In genomic region chr1:113434081-113434873, GRCh38 we compare ENCODE assay signal across 1 cellular context.
TF ChIP-seq lines count a peak whose summit lies in the region.

No MANE protein-coding gene starts in this region.

TF ChIP-seq in HepG2, 621 proteins besides CTCF, POLR2A, EP300 and RAD21 (continued from another document and continues in another):
- TF ChIP-seq CERS6 (CRISPR knock-in tag; IDR thresholded peaks at IDR 0.05) = no peak
- peak; percentile 22; the same call in 1 of the 2 replicates for TF ChIP-seq ZNF652 (CRISPR knock-in tag; IDR thresholded peaks at IDR 0.05; ENCODE audit: borderline replicate concordance, low read depth)
- TF ChIP-seq PBX3 (CRISPR knock-in tag; IDR thresholded peaks at IDR 0.05; ENCODE audit: borderline replicate concordance) = no peak
- peak; percentile 93 for TF ChIP-seq ZMYM3 (CRISPR knock-in tag; IDR thresholded peaks at IDR 0.05)
- TF ChIP-seq ZNF292 (CRISPR knock-in tag; IDR thresholded peaks at IDR 0.05; ENCODE audit: borderline replicate concordance, low read depth) = no peak
- TF ChIP-seq ZMYM2 (CRISPR knock-in tag; IDR thresholded peaks at IDR 0.05) = peak; percentile 95
- no peak for TF ChIP-seq ZNF282 (IDR thresholded peaks at IDR 0.05; ENCODE audit: partially characterized antibody)
- TF ChIP-seq ZNF510 (CRISPR knock-in tag; IDR thresholded peaks at IDR 0.05; ENCODE audit: low read depth) = no peak
- peak; percentile 93 for TF ChIP-seq POGZ (CRISPR knock-in tag; IDR thresholded peaks at IDR 0.05)
- peak; percentile 81 for TF ChIP-seq SALL1 (CRISPR knock-in tag; IDR thresholded peaks at IDR 0.05)
- no peak for TF ChIP-seq SYNCRIP (IDR thresholded peaks at IDR 0.05; ENCODE audit: insufficient read depth, low read depth, low read length)
- no peak for TF ChIP-seq TIGD3 (CRISPR knock-in tag; IDR thresholded peaks at IDR 0.05; ENCODE audit: borderline replicate concordance)
- TF ChIP-seq NFE2L1 (CRISPR knock-in tag; IDR thresholded peaks at IDR 0.05; ENCODE audit: borderline replicate concordance) = no peak
- peak; percentile 43; the same call in 1 of the 2 replicates for TF ChIP-seq AHDC1 (CRISPR knock-in tag; IDR thresholded peaks at IDR 0.05; ENCODE audit: borderline replicate concordance)
- no peak for TF ChIP-seq ZNF556 (CRISPR knock-in tag; IDR thresholded peaks at IDR 0.05; ENCODE audit: borderline replicate concordance)
- no peak for TF ChIP-seq ZNF432 (CRISPR knock-in tag; IDR thresholded peaks at IDR 0.05; ENCODE audit: borderline replicate concordance)
- 0 out of 2 replicates have a peak, but pooled peaks have one; percentile 31 for TF ChIP-seq ARID3A (IDR thresholded peaks at IDR 0.05; ENCODE audit: low read depth, low read length)
- TF ChIP-seq FOXK1 (CRISPR knock-in tag; IDR thresholded peaks at IDR 0.05; ENCODE audit: borderline replicate concordance, low read depth) = peak; percentile 74
- TF ChIP-seq THRA (CRISPR knock-in tag; IDR thresholded peaks at IDR 0.05; ENCODE audit: borderline replicate concordance) = peak; percentile 34; the same call in 1 of the 2 replicates
- peak; percentile 94 for TF ChIP-seq HNF1B (CRISPR knock-in tag; IDR thresholded peaks at IDR 0.05)
- 0 out of 2 replicates have a peak, but pooled peaks have one; percentile 43 for TF ChIP-seq ZNF124 (CRISPR knock-in tag; IDR thresholded peaks at IDR 0.05)
- TF ChIP-seq DBP (CRISPR knock-in tag; IDR thresholded peaks at IDR 0.05; ENCODE audit: not compliant biosample characterization) = no peak
- no peak for TF ChIP-seq LCORL (IDR thresholded peaks at IDR 0.05)
- 0 out of 2 replicates have a peak, but pooled peaks have one; percentile 49 for TF ChIP-seq LCORL (CRISPR knock-in tag; IDR thresholded peaks at IDR 0.05)
- no peak for TF ChIP-seq ZNF333 (CRISPR knock-in tag; IDR thresholded peaks at IDR 0.05; ENCODE audit: borderline replicate concordance)
- no peak for TF ChIP-seq NBN (conservative IDR thresholded peaks at IDR 0.05)
- no peak for TF ChIP-seq ARNTL (CRISPR knock-in tag; IDR thresholded peaks at IDR 0.05)
- TF ChIP-seq ZNF547 (CRISPR knock-in tag; IDR thresholded peaks at IDR 0.05) = no peak
- TF ChIP-seq TBX2 (CRISPR knock-in tag; IDR thresholded peaks at IDR 0.05; ENCODE audit: borderline replicate concordance) = peak; percentile 82; the same call in 1 of the 2 replicates
- TF ChIP-seq ZNF280D (CRISPR knock-in tag; IDR thresholded peaks at IDR 0.05) = peak; percentile 85; the same call in 1 of the 2 replicates
- no peak for TF ChIP-seq SNAPC2 (CRISPR knock-in tag; IDR thresholded peaks at IDR 0.05)
- TF ChIP-seq SAP130 (CRISPR knock-in tag; IDR thresholded peaks at IDR 0.05; ENCODE audit: low read depth) = peak; percentile 63; the same call in 1 of the 2 replicates
- TF ChIP-seq ZNF577 (CRISPR knock-in tag; IDR thresholded peaks at IDR 0.05; ENCODE audit: borderline replicate concordance, low read depth) = no peak
- no peak for TF ChIP-seq SOX13 (IDR thresholded peaks at IDR 0.05)
- TF ChIP-seq SOX13 (CRISPR knock-in tag; conservative IDR thresholded peaks at IDR 0.05 in 1 of 2, IDR thresholded peaks at IDR 0.05 in 1 of 2) = peak in 1 of 2 experiments; percentile 44; a peak in 1 of 4 replicates
- no peak for TF ChIP-seq MXI1 (IDR thresholded peaks at IDR 0.05; ENCODE audit: borderline replicate concordance, low read depth, low read length)
- no peak for TF ChIP-seq TAF1 (CRISPR knock-in tag; IDR thresholded peaks at IDR 0.05)
- no peak for TF ChIP-seq ATAD3A (CRISPR knock-in tag; IDR thresholded peaks at IDR 0.05)
- no peak for TF ChIP-seq ZKSCAN8 (CRISPR knock-in tag; IDR thresholded peaks at IDR 0.05; ENCODE audit: borderline replicate concordance)
- TF ChIP-seq ZNF546 (CRISPR knock-in tag; conservative IDR thresholded peaks at IDR 0.05) = no peak
- peak; percentile 99 for TF ChIP-seq ZNF770 (CRISPR knock-in tag; IDR thresholded peaks at IDR 0.05)
- no peak for TF ChIP-seq TEAD2 (CRISPR knock-in tag; IDR thresholded peaks at IDR 0.05)
- TF ChIP-seq HOXA3 (CRISPR knock-in tag; IDR thresholded peaks at IDR 0.05) = no peak
